In genomic region chr1:149103109-149104081, GRCh38 we compare ENCODE assay signal across 7 cellular contexts. TPM values are rescaled to one million over a fixed set of nuclear protein-coding genes. Genes with fewer than 3 reads are reported as not detected.
DNase-seq lines count a peak whose midpoint lies in the region; ATAC-seq and TF ChIP-seq lines count a peak whose summit lies in the region.
"Not testable (repeated sequence)": the region's sequence is repeated elsewhere in the genome, so short reads cannot be mapped to it uniquely, and the experiment has no call there.

NBPF9 (minus strand) TSS chr1:149103551; CDS start chr1:149082139, 21,412 bp downstream.

- DNase-seq in NCI-H226 (peak; percentile 7), cerebellar cortex (ENCODE audit: low spot score) (peak; percentile 20)
- DNase-seq in activated CD4-positive, alpha-beta T cell treated with anti-CD3 and anti-CD28 coated beads for 4 hours, result peak; percentile 30 to 34
- DNase-seq in kidney epithelial cell (ENCODE audit: low read depth), result not testable (repeated sequence)

- ATAC-seq in GM18907 (IDR thresholded peaks at IDR 0.05; ENCODE audit: unreplicated experiment), result peak; percentile 97
- peak; percentile 97 for ATAC-seq in HG03039 (IDR thresholded peaks at IDR 0.05; ENCODE audit: unreplicated experiment)

- peak within 1 kb of the TSS in 9 of 21 experiments; percentile 26 to 81 (median 50) for H3K27ac ChIP-seq in skin epidermis

- H3K27me3 ChIP-seq in kidney epithelial cell (ENCODE audit: control insufficient read depth, insufficient read depth, low read length), result not testable (repeated sequence)

- H3K36me3 ChIP-seq in kidney epithelial cell (ENCODE audit: control insufficient read depth, insufficient read depth, low read length), result not testable (repeated sequence)

- H3K4me3 ChIP-seq in kidney epithelial cell (ENCODE audit: low read depth, low read length) (peak within 1 kb of the TSS; percentile 41), skin epidermis (peak within 1 kb of the TSS in 6 of 7 experiments; percentile 29 to 48 (median 43))

- TF ChIP-seq CTCF in kidney epithelial cell (IDR thresholded peaks at IDR 0.05; ENCODE audit: insufficient read depth, low read length, poor library complexity, severe bottlenecking), result not testable (repeated sequence)

RNA-seq across cellular contexts. Expression of gene NBPF9, which starts in this region (rescaled TPM):
- 23.8 and 24.4 TPM in 2 replicates for total RNA-seq in kidney epithelial cell
